In the genomic region with DNA sequence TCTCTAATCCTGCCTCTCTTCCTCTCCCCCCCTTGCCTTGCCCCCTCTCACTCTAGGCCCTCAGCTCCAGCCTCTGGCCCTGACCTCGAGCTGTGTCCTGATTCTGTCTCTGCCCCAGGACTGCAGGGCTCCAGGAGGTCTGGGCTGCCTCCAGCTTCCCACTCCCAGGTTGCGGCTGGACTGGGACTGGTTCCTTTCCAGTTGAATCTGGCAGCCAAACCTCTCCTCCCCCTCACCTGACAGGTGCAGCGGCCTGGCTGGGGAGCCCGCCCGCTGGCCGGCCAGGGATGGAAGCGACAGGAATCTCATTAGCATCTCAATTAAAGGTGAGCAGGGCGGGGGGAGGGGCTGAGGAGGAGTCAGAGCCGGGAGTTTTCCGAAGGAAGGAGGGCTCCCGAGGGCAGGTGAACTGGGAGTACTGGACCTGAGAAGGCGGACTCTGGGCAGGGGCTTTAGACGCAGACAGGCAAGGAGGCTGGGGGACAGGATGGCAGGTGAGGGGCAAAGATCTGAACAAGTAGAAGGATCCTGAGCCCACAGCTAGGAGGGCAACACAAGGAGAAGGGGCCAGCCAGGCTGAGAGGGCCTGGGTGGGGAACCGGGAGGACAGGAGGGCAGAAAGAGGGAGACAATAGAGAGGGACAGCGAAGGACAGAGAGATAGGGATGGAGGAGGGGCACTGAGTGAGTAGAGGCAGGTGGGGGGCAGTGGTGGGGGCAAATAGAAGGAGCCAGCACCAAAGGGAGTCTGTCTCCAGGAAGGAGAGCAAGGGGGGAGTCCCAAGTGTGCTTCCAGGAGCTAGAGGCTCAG, we compare ENCODE assay signal across 9 cellular contexts. TPM values are rescaled to one million over a fixed set of nuclear protein-coding genes. Genes with fewer than 3 reads are reported as not detected.
DNase-seq lines count a peak whose midpoint lies in the region; ATAC-seq and TF ChIP-seq lines count a peak whose summit lies in the region.
"Had no signal": no experiment of that assay in that cellular context is flagged by ENCODE, and none has a peak within 500 bp of the region (broad histone marks: within the 10 kb centered on the region; RNA-seq: fewer than 3 reads in every experiment).

Gene SCNN1A (minus strand): TSS at position 295 of the 810 bp plus-strand sequence. CDS start 780 bp downstream, outside the sequence.

- H3K9me3 Mint-ChIP-seq in CD4-positive, alpha-beta T cell, result no peaks in the 10 kb centered on the region
- H3K9me3 Mint-ChIP-seq in natural killer cell treated with Interleukin-12 subunit alpha and Interleukin-12 subunit beta and Interleukin-15 and Interleukin-18, amount 100 ng/mL, for 72 hours, result no peaks in the 10 kb centered on the region

- no peak within 1 kb of the TSS for H3K27ac ChIP-seq in CD4-positive, alpha-beta T cell (ENCODE audit: low read depth, low read length)
- H3K27ac ChIP-seq in colonic mucosa, result peak within 1 kb of the TSS; percentile 91

- peaks cover 35% of the 10 kb centered on the region for H3K4me1 Mint-ChIP-seq in CD4-positive, alpha-beta T cell (ENCODE audit: low read depth)
- peaks cover 21 to 30% of the 10 kb centered on the region in 2 donors for H3K4me1 Mint-ChIP-seq in natural killer cell treated with Interleukin-12 subunit alpha and Interleukin-12 subunit beta and Interleukin-15 and Interleukin-18, amount 100 ng/mL, for 72 hours (ENCODE audit: low read depth in 2 of 2)

- POLR2A ChIA-PET in CD4-positive, alpha-beta T cell (lab: Charles Lee), result no interaction called here

- peak within 1 kb of the TSS; percentile 58 for H3K27ac Mint-ChIP-seq in CD4-positive, alpha-beta T cell
- peak within 1 kb of the TSS in 1 of 2 donors; percentile 74 for H3K27ac Mint-ChIP-seq in natural killer cell treated with Interleukin-12 subunit alpha and Interleukin-12 subunit beta and Interleukin-15 and Interleukin-18, amount 100 ng/mL, for 72 hours

- H3K9me3 ChIP-seq in CD4-positive, alpha-beta T cell (ENCODE audit: control insufficient read depth, low read length), result no peaks in the 10 kb centered on the region
- no peaks in the 10 kb centered on the region for H3K9me3 ChIP-seq in colonic mucosa

- ATAC-seq in CD4-positive, alpha-beta T cell (ENCODE audit: poor library complexity), result no peak
- ATAC-seq in natural killer cell treated with Interleukin-12 subunit alpha and Interleukin-12 subunit beta and Interleukin-15 and Interleukin-18, amount 100 ng/mL, for 72 hours, result no peak
- ATAC-seq in GM19455 (IDR thresholded peaks at IDR 0.05; ENCODE audit: unreplicated experiment), result no peak
- ATAC-seq in GM18858 (IDR thresholded peaks at IDR 0.05; ENCODE audit: unreplicated experiment), result no peak

- no peak for TF ChIP-seq CTCF in CD4-positive, alpha-beta T cell (IDR thresholded peaks at IDR 0.05)
- TF ChIP-seq CTCF in colonic mucosa (IDR thresholded peaks at IDR 0.05), result no peak

- H3K36me3 ChIP-seq in colonic mucosa, result no peaks in the 10 kb centered on the region

- CTCF ChIA-PET in CD4-positive, alpha-beta T cell (lab: Charles Lee), result no interaction called here

- H3K36me3 Mint-ChIP-seq in CD4-positive, alpha-beta T cell (ENCODE audit: low read depth), result no peaks in the 10 kb centered on the region
- H3K36me3 Mint-ChIP-seq in natural killer cell treated with Interleukin-12 subunit alpha and Interleukin-12 subunit beta and Interleukin-15 and Interleukin-18, amount 100 ng/mL, for 72 hours, result no peaks in the 10 kb centered on the region

- peak within 1 kb of the TSS; percentile 34 for H3K4me3 ChIP-seq in colonic mucosa

- peaks cover 13% of the 10 kb centered on the region for H3K4me1 ChIP-seq in colonic mucosa

- peak within 1 kb of the TSS; percentile 60 for H3K4me3 Mint-ChIP-seq in CD4-positive, alpha-beta T cell
- H3K4me3 Mint-ChIP-seq in natural killer cell treated with Interleukin-12 subunit alpha and Interleukin-12 subunit beta and Interleukin-15 and Interleukin-18, amount 100 ng/mL, for 72 hours, result peak within 1 kb of the TSS; percentile 26

- peak within 1 kb of the TSS; percentile 89 for H3K9ac ChIP-seq in colonic mucosa (ENCODE audit: low read depth in 2 of 2, low read length in 2 of 2)

- H3K27me3 Mint-ChIP-seq in CD4-positive, alpha-beta T cell, result no peaks in the 10 kb centered on the region
- H3K27me3 Mint-ChIP-seq in natural killer cell treated with Interleukin-12 subunit alpha and Interleukin-12 subunit beta and Interleukin-15 and Interleukin-18, amount 100 ng/mL, for 72 hours, result no peaks in the 10 kb centered on the region

- DNase-seq in CD4-positive, alpha-beta T cell, result no peak
- DNase-seq in NCI-H2029 treated with DMSO at 0.1 percent for 48 hours (lab: John Stamatoyannopoulos, UW) (peak; percentile 72), colonic mucosa (peak; percentile 92), NCI-H446 treated with DMSO at 0.1 percent for 48 hours (lab: John Stamatoyannopoulos, UW) (no peak)
- DNase-seq in natural killer cell treated with Interleukin-12 subunit alpha and Interleukin-12 subunit beta and Interleukin-15 and Interleukin-18, amount 100 ng/mL, for 72 hours (ENCODE audit: low spot score), result no peak
- no peak for DNase-seq in stimulated activated naive CD4-positive, alpha-beta T cell treated with Interleukin-2 at 50 U/mL for 16 hours (lab: John Stamatoyannopoulos, UW)

- no peaks in the 10 kb centered on the region for H3K27me3 ChIP-seq in CD4-positive, alpha-beta T cell (ENCODE audit: control insufficient read depth, insufficient read depth, low read length)
- H3K27me3 ChIP-seq in colonic mucosa, result no peaks in the 10 kb centered on the region

- intact Hi-C loops in CD4-positive, alpha-beta T cell (cut with DNase I, micrococcal nuclease), result loop anchor here in 1 of 2 experiments (5.0 kb wide), 1 partner anchor 37 kb away; no protein-coding TSS in a partner anchor
- intact Hi-C loops in colonic mucosa (cut with DNase I), result no loop called here

RNA-seq across cellular contexts. Expression of gene SCNN1A, which starts in this region (rescaled TPM):
- total RNA-seq in CD4-positive, alpha-beta T cell, result 1 to 10 TPM; 1.1 to 2.0 TPM
- total RNA-seq in colonic mucosa, result 100 to 1,000 TPM; 158 to 188 TPM
- not detected for total RNA-seq in natural killer cell treated with Interleukin-12 subunit alpha and Interleukin-12 subunit beta and Interleukin-15 and Interleukin-18, amount 100 ng/mL, for 72 hours
- total RNA-seq: T-helper 1 cell treated with Interleukin-12 subunit alpha and Interleukin-12 subunit beta and Interleukin-4 antibody, amounts not matched to agents 30 ng/mL and 1 ng/mL, for 36 hours had no signal

Comparison
In these comparisons a context has a peak if more than half of its experiments do, and no peak if none do; other contexts are left out.
1. RNA of gene SCNN1A (total RNA-seq): 158 to 188 TPM in colonic mucosa; 1.1 to 2.0 TPM in CD4-positive, alpha-beta T cell and not detected in natural killer cell treated with Interleukin-12 subunit alpha and Interleukin-12 subunit beta and Interleukin-15 and Interleukin-18, amount 100 ng/mL, for 72 hours; every median in the first group is over 10 times any median in the second.
2. DNase-seq: peak in NCI-H2029 treated with DMSO at 0.1 percent for 48 hours (single experiment) and colonic mucosa (single experiment); none in CD4-positive, alpha-beta T cell (0 of 10), natural killer cell treated with Interleukin-12 subunit alpha and Interleukin-12 subunit beta and Interleukin-15 and Interleukin-18, amount 100 ng/mL, for 72 hours (single experiment), NCI-H446 treated with DMSO at 0.1 percent for 48 hours (single experiment) and stimulated activated naive CD4-positive, alpha-beta T cell treated with Interleukin-2 at 50 U/mL for 16 hours (single experiment).